ENCODE assay signal across 10 cellular contexts in the genomic region with DNA sequence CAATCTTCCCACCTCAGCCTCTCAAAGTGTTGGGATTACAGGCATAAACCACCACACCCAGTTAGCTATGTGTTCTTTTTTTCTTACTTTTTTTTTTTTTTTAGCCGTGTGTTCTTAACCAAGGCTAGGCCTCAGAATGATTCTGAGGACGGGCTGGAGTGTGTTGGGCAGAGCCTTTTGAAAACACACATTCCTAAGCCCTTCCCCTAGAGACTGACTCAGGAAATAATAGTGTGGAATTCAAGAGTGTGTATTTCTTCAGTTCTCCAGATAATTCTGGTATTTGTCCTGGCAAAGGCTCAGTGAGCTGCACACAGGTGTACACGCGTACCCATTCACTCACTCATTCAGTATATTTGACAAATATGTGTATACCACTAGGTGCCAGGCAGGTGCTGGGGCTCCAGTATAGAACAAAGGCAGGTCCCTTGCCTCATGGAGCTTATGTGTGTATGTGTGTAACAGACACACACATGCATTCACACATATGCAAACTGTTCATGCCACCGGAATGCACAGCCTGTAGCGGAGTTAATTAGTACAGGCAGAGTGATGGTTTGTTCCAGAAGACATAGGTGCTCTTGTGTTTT. TPM values are rescaled to one million over a fixed set of nuclear protein-coding genes. Genes with fewer than 3 reads are reported as not detected.
A peak's percentile ranks its signal among the peaks of the same experiment; 100 is the strongest.
DNase-seq lines count a peak whose midpoint lies in the region; ATAC-seq and TF ChIP-seq lines count a peak whose summit lies in the region.
"Had no signal": no experiment of that assay in that cellular context is flagged by ENCODE, and none has a peak within 500 bp of the region (broad histone marks: within the 10 kb centered on the region; RNA-seq: fewer than 3 reads in every experiment).

No MANE protein-coding gene starts in this region.

- no peaks in the 10 kb centered on the region for H3K9me3 ChIP-seq in GM23248 (ENCODE audit: low read depth)
- H3K9me3 ChIP-seq in right atrium auricular region = no peaks in the 10 kb centered on the region
- H3K9me3 ChIP-seq in skeletal muscle satellite cell (replicated peaks; ENCODE audit: low read length) = no peaks in the 10 kb centered on the region
- H3K9me3 ChIP-seq: pancreas had no signal

- no peak for TF ChIP-seq CTCF in right atrium auricular region (IDR thresholded peaks at IDR 0.05)

- peaks cover 32% of the 10 kb centered on the region for H3F3A ChIP-seq in GM23248 (ENCODE audit: insufficient read depth)

- H3K9ac ChIP-seq in GM23248 (peak overlapping the region; percentile 47), skeletal muscle satellite cell (ENCODE audit: low read depth, low read length) (peak overlapping the region; percentile 54)

- peak overlapping the region; percentile 26 for H3K4me2 ChIP-seq in GM23248 (ENCODE audit: unreplicated experiment)
- peak overlapping the region; percentile 62 for H3K4me2 ChIP-seq in skeletal muscle satellite cell (ENCODE audit: low read length)

- H3K27ac ChIP-seq in GM23248 = peak overlapping the region; percentile 59
- H3K27ac ChIP-seq in right atrium auricular region = peak overlapping the region; percentile 51 to 74
- H3K27ac ChIP-seq: pancreas had no signal

- DNase-seq in GM23248 = peak; percentile 78
- DNase-seq in amniotic epithelial cell (ENCODE audit: low read depth) = peak; percentile 84
- DNase-seq in right atrium auricular region (ENCODE audit: low spot score) = peak; percentile 57
- DNase-seq in anterior cingulate cortex (lab: John Stamatoyannopoulos, UW) = no peak
- DNase-seq in DMS79 treated with DMSO at 0.1 percent for 48 hours (lab: John Stamatoyannopoulos, UW) = no peak
- DNase-seq: foreskin melanocyte, pancreas had no signal

- H3K4me3 ChIP-seq in GM23248 (no peak overlapping the region), right atrium auricular region (no peak overlapping the region), skeletal muscle satellite cell (ENCODE audit: low read length) (peak overlapping the region; percentile 5)
- H3K4me3 ChIP-seq: pancreas had no signal

- no peak overlapping the region for H2AFZ ChIP-seq in GM23248

- H3K4me1 ChIP-seq in GM23248 (ENCODE audit: insufficient read depth) = peaks cover 19% of the 10 kb centered on the region
- H3K4me1 ChIP-seq in right atrium auricular region = peaks cover 0 to 36% of the 10 kb centered on the region in 2 donors
- H3K4me1 ChIP-seq in skeletal muscle satellite cell (ENCODE audit: control insufficient read depth, insufficient read depth, low read length) = peaks cover 36% of the 10 kb centered on the region

- peaks cover 7% of the 10 kb centered on the region; the same call in 1 of the 2 replicates for H3K36me3 ChIP-seq in GM23248 (ENCODE audit: low read depth)
- H3K36me3 ChIP-seq in right atrium auricular region = peaks cover 3% of the 10 kb centered on the region
- peaks cover 14% of the 10 kb centered on the region for H3K36me3 ChIP-seq in skeletal muscle satellite cell (ENCODE audit: insufficient read depth, low read length)
- H3K36me3 ChIP-seq: pancreas had no signal

- no peaks in the 10 kb centered on the region for H3K27me3 ChIP-seq in GM23248 (replicated peaks; ENCODE audit: insufficient read depth)
- H3K27me3 ChIP-seq in right atrium auricular region = no peaks in the 10 kb centered on the region
- no peaks in the 10 kb centered on the region for H3K27me3 ChIP-seq in skeletal muscle satellite cell (ENCODE audit: control insufficient read depth, insufficient read depth, low read length)
- H3K27me3 ChIP-seq: pancreas had no signal

- no peaks in the 10 kb centered on the region for H4K20me1 ChIP-seq in GM23248 (ENCODE audit: insufficient read depth)

- no peaks in the 10 kb centered on the region for H3K9me2 ChIP-seq in GM23248 (ENCODE audit: insufficient read depth)

- no peaks in the 10 kb centered on the region for H3K79me2 ChIP-seq in GM23248 (ENCODE audit: insufficient read depth)

- ATAC-seq in HG02884 (IDR thresholded peaks at IDR 0.05; ENCODE audit: unreplicated experiment) (no peak), HG03571 (IDR thresholded peaks at IDR 0.05; ENCODE audit: unreplicated experiment) (no peak)

- WGBS in GM23248 (ENCODE audit: low coverage in 1 of 2, low lambda C conversion rate in 2 of 2, missing lambda C conversion rate in 2 of 2), 2 experiments = 70 to 74% methylated on average over 6 of the region's 6 CpGs

- in situ Hi-C loops in GM23248 (cut with MboI) = no loop called here

RNA-seq across cellular contexts. Expression of a gene that starts 19.4 kb away (rescaled TPM):
- 14.2 and 17.5 TPM in 2 replicates for total RNA-seq in GM23248 (2014; rRNA removed; shearing (Covaris generic))
- 10.2 and 12.3 TPM in 2 replicates for polyA plus RNA-seq in GM23248 (2016; fragmentation: Nextera tagmentation; extraction: Ambion mirVana)
- total RNA-seq in right atrium auricular region = 10 to 100 TPM; 24.5 to 45.0 TPM
- 16.0 and 16.2 TPM in 2 replicates for total RNA-seq in skeletal muscle satellite cell (2012; rRNA removed)

RNA-seq across cellular contexts. Expression of a gene that starts 42.7 kb away (rescaled TPM):
- 18.4 and 25.8 TPM in 2 replicates for total RNA-seq in GM23248 (2014; rRNA removed; shearing (Covaris generic))
- 14.0 and 15.1 TPM in 2 replicates for polyA plus RNA-seq in GM23248 (2016; fragmentation: Nextera tagmentation; extraction: Ambion mirVana)
- 1 to 10 TPM; 4.5 to 4.9 TPM for total RNA-seq in right atrium auricular region
- total RNA-seq in skeletal muscle satellite cell (2012; rRNA removed) = 13.9 and 22.3 TPM in 2 replicates

RNA-seq across cellular contexts. Expression of a gene that starts 42.8 kb away (rescaled TPM):
- 8.8 and 9.7 TPM in 2 replicates for total RNA-seq in GM23248 (2014; rRNA removed; shearing (Covaris generic))
- 8.3 and 9.0 TPM in 2 replicates for polyA plus RNA-seq in GM23248 (2016; fragmentation: Nextera tagmentation; extraction: Ambion mirVana)
- 1 to 10 TPM; 4.3 to 4.8 TPM for total RNA-seq in right atrium auricular region
- 12.9 and 13.7 TPM in 2 replicates for total RNA-seq in skeletal muscle satellite cell (2012; rRNA removed)

RNA-seq across cellular contexts. Expression of a gene that starts 50.1 kb away (rescaled TPM):
- not detected in 2 replicates for total RNA-seq in GM23248 (2014; rRNA removed; shearing (Covaris generic))
- not detected in 2 replicates for polyA plus RNA-seq in GM23248 (2016; fragmentation: Nextera tagmentation; extraction: Ambion mirVana)
- total RNA-seq in right atrium auricular region = not detected
- 0.25 TPM in 1 of 2 replicates, not detected in the other for total RNA-seq in skeletal muscle satellite cell (2012; rRNA removed)
- total RNA-seq: pancreas had no signal
- polyA plus RNA-seq: pancreas had no signal

Comparison
In these comparisons a context has a peak if more than half of its experiments do, and no peak if none do; other contexts are left out.
1. DNase-seq: peak in GM23248 (single experiment), amniotic epithelial cell (single experiment) and right atrium auricular region (single experiment); none in anterior cingulate cortex (0 of 58) and DMS79 treated with DMSO at 0.1 percent for 48 hours (single experiment).